Comparison of ENCODE assay signal across 14 cellular contexts in the genomic region with DNA sequence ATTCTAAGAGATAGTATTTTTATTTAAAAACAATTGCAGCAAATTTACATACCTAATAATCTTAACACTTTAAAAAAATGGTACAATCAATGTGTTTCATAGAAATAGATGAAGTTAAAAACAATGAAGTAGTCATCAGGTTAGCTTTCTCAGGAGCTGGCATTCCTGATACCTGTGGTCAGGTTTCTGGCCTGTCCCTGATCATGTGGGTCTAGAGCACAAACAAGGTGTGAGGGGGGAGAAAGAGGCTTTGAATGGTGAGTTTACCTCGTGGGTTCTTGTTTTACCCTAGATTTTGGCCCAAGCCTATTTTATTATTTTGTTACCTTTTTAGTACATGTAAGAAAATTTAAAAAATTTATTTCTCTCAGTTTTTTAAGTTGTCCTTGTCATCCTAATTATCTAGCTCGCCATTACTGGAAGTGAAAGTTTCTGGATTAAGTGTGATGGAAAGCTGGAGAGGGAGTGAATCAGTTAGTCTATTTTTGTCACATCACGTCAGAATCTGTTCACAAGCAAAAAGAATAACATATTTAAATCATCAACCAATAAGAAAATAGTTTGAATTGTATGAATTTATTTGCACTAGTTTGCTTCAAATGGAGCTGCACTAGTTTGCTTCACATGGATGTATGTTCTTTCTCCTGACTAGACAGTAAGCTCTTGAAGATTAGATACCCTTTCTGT.
"Had no signal": no experiment of that assay in that cellular context is flagged by ENCODE, and none has a peak within 500 bp of the region (broad histone marks: within the 10 kb centered on the region; RNA-seq: fewer than 3 reads in every experiment).

No MANE protein-coding gene starts in this region.

- ATAC-seq: activated CD8-positive, alpha-beta T cell treated with anti-CD3 and anti-CD28 coated beads, Interleukin-2, amount 10 ng/mL, durations not matched to agents 7 days and 5 days; right lobe of liver had no signal

- H3K27ac ChIP-seq: right lobe of liver had no signal

- H3K4me1 Mint-ChIP-seq: memory B cell had no signal

- H3K4me1 ChIP-seq: right lobe of liver had no signal

- H3K4me3 ChIP-seq: right lobe of liver had no signal

- H3K9me3 Mint-ChIP-seq: T-helper 2 cell treated with Interferon-gamma antibody and Interleukin-4, amounts not matched to agents 5 μg/mL and 100 μg/mL, for 36 hours had no signal

- H3K36me3 ChIP-seq: right lobe of liver had no signal

- H3K4me3 Mint-ChIP-seq: activated CD8-positive, alpha-beta T cell treated with anti-CD3 and anti-CD28 coated beads, Interleukin-2, amount 10 ng/mL, durations not matched to agents 7 days and 5 days; memory B cell; T-helper 2 cell treated with Interferon-gamma antibody and Interleukin-4, amounts not matched to agents 5 μg/mL and 100 μg/mL, for 36 hours; type B pancreatic cell had no signal

- H3K27me3 ChIP-seq: right lobe of liver had no signal

- H3K27me3 Mint-ChIP-seq: type B pancreatic cell had no signal

- DNase-seq: activated CD8-positive, alpha-beta memory T cell treated with anti-CD3 and anti-CD28 coated beads, Interleukin-2, amount 50 U/mL, for 48 hours; activated CD8-positive, alpha-beta T cell treated with anti-CD3 and anti-CD28 coated beads, Interleukin-2, amount 10 ng/mL, durations not matched to agents 7 days and 5 days; activated naive CD4-positive, alpha-beta T cell; aorta; cortex of kidney; effector CD8-positive, alpha-beta T cell; right lobe of liver; stimulated activated CD4-positive, alpha-beta T cell treated with anti-CD3 and anti-CD28 coated beads, Interleukin-12 subunit alpha, Interleukin-12 subunit beta, amount 100 ng/mL, for 4 hours; stimulated activated naive CD4-positive, alpha-beta T cell; substantia nigra; SW 1271 had no signal

- H3K27ac Mint-ChIP-seq: activated CD8-positive, alpha-beta T cell treated with anti-CD3 and anti-CD28 coated beads, Interleukin-2, amount 10 ng/mL, durations not matched to agents 7 days and 5 days; memory B cell; T-helper 2 cell treated with Interferon-gamma antibody and Interleukin-4, amounts not matched to agents 5 μg/mL and 100 μg/mL, for 36 hours; type B pancreatic cell had no signal

- H3K9me3 ChIP-seq: right lobe of liver had no signal
